17 cellular contexts compared by ENCODE assay signal in the genomic region with DNA sequence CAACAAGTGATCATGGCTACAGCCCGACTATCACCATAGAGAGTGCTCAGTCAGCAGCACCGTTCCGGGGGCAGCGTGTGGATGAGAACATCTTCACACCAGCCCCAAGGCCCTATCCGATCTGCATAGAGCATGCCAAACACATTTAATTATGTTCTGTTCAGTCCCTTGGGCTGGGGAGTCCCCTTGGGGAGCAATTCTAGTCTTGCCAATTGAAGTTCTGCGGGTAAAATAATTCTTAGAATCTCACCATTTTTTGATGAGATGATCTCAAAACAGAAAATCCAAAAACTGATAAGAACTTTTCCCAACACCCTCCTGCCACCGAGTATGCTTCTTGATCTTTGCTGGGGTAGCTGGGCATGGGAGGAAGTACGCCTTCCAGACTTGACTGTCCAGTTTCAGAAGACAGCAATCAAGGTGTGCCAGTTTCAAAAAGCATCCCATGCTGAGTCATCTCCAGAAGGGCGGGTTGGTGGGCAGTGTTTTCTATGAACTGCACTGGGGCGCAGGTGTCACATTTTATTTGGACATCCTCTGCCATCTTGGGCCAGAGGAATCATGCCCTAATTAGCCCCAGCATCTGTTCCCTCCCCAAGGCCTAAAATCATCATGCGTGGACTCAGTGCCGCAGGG. TPM values are rescaled to one million over a fixed set of nuclear protein-coding genes. Genes with fewer than 3 reads are reported as not detected.
DNase-seq lines count a peak whose midpoint lies in the region; ATAC-seq, FAIRE-seq and TF ChIP-seq lines count a peak whose summit lies in the region.
"Had no signal": no experiment of that assay in that cellular context is flagged by ENCODE, and none has a peak within 500 bp of the region (broad histone marks: within the 10 kb centered on the region; RNA-seq: fewer than 3 reads in every experiment).

No MANE protein-coding gene starts in this region.

- H3K36me3 Mint-ChIP-seq in activated CD4-positive, alpha-beta T cell treated with anti-CD3 and anti-CD28 coated beads, Interleukin-2, amount 10 ng/mL, durations not matched to agents 24 days and 14 days (ENCODE audit: low read depth) = no peaks in the 10 kb centered on the region
- H3K36me3 Mint-ChIP-seq in activated T-helper 17 cell treated with anti-CD3 and anti-CD28 coated beads, Interleukin-2, amount 50 U/mL, for 72 hours (ENCODE audit: low read depth) = no peaks in the 10 kb centered on the region
- no peaks in the 10 kb centered on the region for H3K36me3 Mint-ChIP-seq in osteocyte (ENCODE audit: unreplicated experiment)
- H3K36me3 Mint-ChIP-seq in H9 (ENCODE audit: insufficient read depth in 1 of 3, low read depth in 3 of 3) = no peaks in the 10 kb centered on the region; a peak in 2 of 7 replicates
- H3K36me3 Mint-ChIP-seq: activated naive CD4-positive, alpha-beta T cell treated with anti-CD3 and anti-CD28 coated beads, Interleukin-2, amount 10 ng/mL, durations not matched to agents 7 days and 5 days; brain had no signal

- no peak overlapping the region for H4K91ac ChIP-seq in H9 (ENCODE audit: insufficient read length, low read depth, low read length)

- H2AFZ ChIP-seq in H9 (ENCODE audit: low read length) = no peak overlapping the region

- no peaks in the 10 kb centered on the region for H3K23me2 ChIP-seq in H9 (ENCODE audit: insufficient read length, low read depth, low read length, poor library complexity, severe bottlenecking)

- no peak overlapping the region for H3T11ph ChIP-seq in H9 (ENCODE audit: low read length)

- peaks cover 3% of the 10 kb centered on the region for H3K27me3 Mint-ChIP-seq in activated CD4-positive, alpha-beta T cell treated with anti-CD3 and anti-CD28 coated beads, Interleukin-2, amount 10 ng/mL, durations not matched to agents 24 days and 14 days
- H3K27me3 Mint-ChIP-seq in activated T-helper 17 cell treated with anti-CD3 and anti-CD28 coated beads, Interleukin-2, amount 50 U/mL, for 72 hours = peaks cover 15% of the 10 kb centered on the region
- H3K27me3 Mint-ChIP-seq in osteocyte (ENCODE audit: unreplicated experiment) (no peaks in the 10 kb centered on the region), H9 (ENCODE audit: low read depth) (peaks cover 5% of the 10 kb centered on the region)

- no peak overlapping the region for H3K14ac ChIP-seq in H9 (ENCODE audit: insufficient read depth, low read length)

- H2BK5ac ChIP-seq in H9 (ENCODE audit: insufficient read length, low read length) = no peak overlapping the region

- H3K27ac ChIP-seq in H9 (ENCODE audit: insufficient read length, low read depth, low read length) = no peak overlapping the region
- H3K27ac ChIP-seq: left lung had no signal

- H4K8ac ChIP-seq in H9 (replicated peaks; ENCODE audit: insufficient read length, low read depth, low read length) = no peak overlapping the region

- no peak for TF ChIP-seq CTCF in osteocyte (IDR thresholded peaks at IDR 0.05)
- TF ChIP-seq CTCF in H9 (conservative IDR thresholded peaks at IDR 0.05) = no peak

- H3K18ac ChIP-seq in H9 (ENCODE audit: insufficient read length, low read depth, low read length) = no peak overlapping the region

- no peak overlapping the region for H3K4me2 ChIP-seq in H9 (ENCODE audit: insufficient read depth, insufficient read length, low read length)

- no peaks in the 10 kb centered on the region for H3K9me3 ChIP-seq in H9 (ENCODE audit: control insufficient read depth, low read depth, low read length)
- H3K9me3 ChIP-seq: left lung had no signal

- peaks cover 5% of the 10 kb centered on the region for H3K9me3 Mint-ChIP-seq in activated CD4-positive, alpha-beta T cell treated with anti-CD3 and anti-CD28 coated beads, Interleukin-2, amount 10 ng/mL, durations not matched to agents 24 days and 14 days
- peaks cover 4% of the 10 kb centered on the region for H3K9me3 Mint-ChIP-seq in activated T-helper 17 cell treated with anti-CD3 and anti-CD28 coated beads, Interleukin-2, amount 50 U/mL, for 72 hours
- no peaks in the 10 kb centered on the region for H3K9me3 Mint-ChIP-seq in osteocyte (ENCODE audit: unreplicated experiment)
- peaks cover 0 to 3% of the 10 kb centered on the region in 2 experiments; a peak in 2 of 5 replicates for H3K9me3 Mint-ChIP-seq in H9
- H3K9me3 Mint-ChIP-seq: activated naive CD4-positive, alpha-beta T cell treated with anti-CD3 and anti-CD28 coated beads, Interleukin-2, amount 10 ng/mL, durations not matched to agents 7 days and 5 days; CD4-positive, alpha-beta T cell had no signal

- H3K4me1 ChIP-seq in H9 (ENCODE audit: insufficient read depth, low read length) = no peaks in the 10 kb centered on the region; the same call in 1 of the 2 replicates
- H3K4me1 ChIP-seq: left lung had no signal

- H3K4me1 Mint-ChIP-seq in activated CD4-positive, alpha-beta T cell treated with anti-CD3 and anti-CD28 coated beads, Interleukin-2, amount 10 ng/mL, durations not matched to agents 24 days and 14 days = peaks cover 10% of the 10 kb centered on the region
- H3K4me1 Mint-ChIP-seq in activated T-helper 17 cell treated with anti-CD3 and anti-CD28 coated beads, Interleukin-2, amount 50 U/mL, for 72 hours = peaks cover 11% of the 10 kb centered on the region
- H3K4me1 Mint-ChIP-seq in osteocyte (ENCODE audit: unreplicated experiment) (no peaks in the 10 kb centered on the region), H9 (peaks cover 16 to 17% of the 10 kb centered on the region in 2 experiments)
- H3K4me1 Mint-ChIP-seq: activated naive CD4-positive, alpha-beta T cell treated with anti-CD3 and anti-CD28 coated beads, Interleukin-2, amount 10 ng/mL, durations not matched to agents 7 days and 5 days had no signal

- H3K9ac ChIP-seq in H9 (ENCODE audit: extremely low read depth, insufficient read length, low read length) = no peak overlapping the region

- H2BK15ac ChIP-seq in H9 (ENCODE audit: low read depth, low read length) = no peak overlapping the region

- H3K4me3 Mint-ChIP-seq in activated CD4-positive, alpha-beta T cell treated with anti-CD3 and anti-CD28 coated beads, Interleukin-2, amount 10 ng/mL, durations not matched to agents 24 days and 14 days = no peak overlapping the region
- H3K4me3 Mint-ChIP-seq in activated T-helper 17 cell treated with anti-CD3 and anti-CD28 coated beads, Interleukin-2, amount 50 U/mL, for 72 hours = peak overlapping the region; percentile 57
- H3K4me3 Mint-ChIP-seq in osteocyte (ENCODE audit: unreplicated experiment) (no peak overlapping the region), H9 (no peak overlapping the region)
- H3K4me3 Mint-ChIP-seq: activated naive CD4-positive, alpha-beta T cell treated with anti-CD3 and anti-CD28 coated beads, Interleukin-2, amount 10 ng/mL, durations not matched to agents 7 days and 5 days; brain; CD4-positive, alpha-beta T cell had no signal

- H4K5ac ChIP-seq in H9 (ENCODE audit: insufficient read length, low read depth, low read length) = no peak overlapping the region

- peak; percentile 79 for FAIRE-seq in GM19239 (lab: Jason Lieb, UNC)
- FAIRE-seq: H1 had no signal

- intact Hi-C loops in activated CD4-positive, alpha-beta T cell treated with anti-CD3 and anti-CD28 coated beads, Interleukin-2, amount 10 ng/mL, durations not matched to agents 24 days and 14 days (cut with micrococcal nuclease) = no loop called here

- H4K20me1 ChIP-seq in H9 (ENCODE audit: control insufficient read depth, insufficient read depth, insufficient read length) = no peaks in the 10 kb centered on the region

- H3K4ac ChIP-seq in H9 (ENCODE audit: low read depth, low read length) = no peak overlapping the region

- H3K56ac ChIP-seq in H9 (ENCODE audit: insufficient read length, low read depth, low read length) = no peak overlapping the region

- no peaks in the 10 kb centered on the region for H3K27me3 ChIP-seq in H9 (ENCODE audit: insufficient read depth, low read length)
- H3K27me3 ChIP-seq: left lung had no signal

- H2BK20ac ChIP-seq in H9 (ENCODE audit: low read depth, low read length, poor library complexity, severe bottlenecking) = no peak overlapping the region

- ATAC-seq in activated T-helper 17 cell treated with anti-CD3 and anti-CD28 coated beads, Interleukin-2, amount 50 U/mL, for 72 hours (replicated peaks) = peak; percentile 90
- ATAC-seq: left lung, SK-N-SH treated with all-trans-retinoic acid at 6 μM for 48 hours had no signal

- no peak overlapping the region for H2BK120ac ChIP-seq in H9 (ENCODE audit: low read depth, low read length, poor library complexity, severe bottlenecking)

- H3K27ac Mint-ChIP-seq in activated CD4-positive, alpha-beta T cell treated with anti-CD3 and anti-CD28 coated beads, Interleukin-2, amount 10 ng/mL, durations not matched to agents 24 days and 14 days = peak overlapping the region; percentile 62
- H3K27ac Mint-ChIP-seq in activated T-helper 17 cell treated with anti-CD3 and anti-CD28 coated beads, Interleukin-2, amount 50 U/mL, for 72 hours = peak overlapping the region; percentile 75
- H3K27ac Mint-ChIP-seq in osteocyte (ENCODE audit: unreplicated experiment) (no peak overlapping the region), H9 (no peak overlapping the region; a peak in 2 of 7 replicates)
- H3K27ac Mint-ChIP-seq: activated naive CD4-positive, alpha-beta T cell treated with anti-CD3 and anti-CD28 coated beads, Interleukin-2, amount 10 ng/mL, durations not matched to agents 7 days and 5 days; brain; CD4-positive, alpha-beta T cell had no signal

- H3K79me2 ChIP-seq in H9 (ENCODE audit: insufficient read depth, low read length) = no peaks in the 10 kb centered on the region

- no peak overlapping the region for H3K23ac ChIP-seq in H9 (ENCODE audit: insufficient read length, low read depth, low read length)

- no peaks in the 10 kb centered on the region for H3K79me1 ChIP-seq in H9 (ENCODE audit: insufficient read depth, low read depth, low read length, poor library complexity, severe bottlenecking)

- no peak overlapping the region for H2BK12ac ChIP-seq in H9 (ENCODE audit: insufficient read length, low read depth, low read length)

- no peak overlapping the region for H2AK5ac ChIP-seq in H9 (ENCODE audit: insufficient read length, low read length)

- DNase-seq in activated CD4-positive, alpha-beta T cell treated with anti-CD3 and anti-CD28 coated beads, Interleukin-2, amount 10 ng/mL, durations not matched to agents 24 days and 14 days = no peak
- DNase-seq in activated CD4-positive, alpha-beta T cell treated with anti-CD3 and anti-CD28 coated beads for 4 hours = no peak
- DNase-seq in GM19239 (ENCODE audit: insufficient read length, low spot score) (no peak), osteocyte (ENCODE audit: extremely low spot score, unreplicated experiment) (peak; percentile 67), H9 (no peak), NCI-H1930 (lab: John Stamatoyannopoulos, UW) (no peak), epidermal melanocyte (ENCODE audit: insufficient read length, low spot score) (no peak)
- DNase-seq: activated naive CD4-positive, alpha-beta T cell treated with anti-CD3 and anti-CD28 coated beads, Interleukin-2, amount 10 ng/mL, durations not matched to agents 7 days and 5 days; CD4-positive, alpha-beta T cell; EL; left lung; posterior cingulate gyrus; substantia nigra had no signal

- no CpG with 5 or more reads among the region's 12 CpGs for WGBS in H9 (ENCODE audit: extremely low coverage, insufficient read length, low lambda C conversion rate)

RNA-seq across cellular contexts. Expression of a gene that starts 20.8 kb away (rescaled TPM):
- 2.1 and 2.7 TPM in 2 replicates for total RNA-seq in activated CD4-positive, alpha-beta T cell treated with anti-CD3 and anti-CD28 coated beads, Interleukin-2, amount 10 ng/mL, durations not matched to agents 24 days and 14 days
- total RNA-seq in activated T-helper 17 cell treated with anti-CD3 and anti-CD28 coated beads, Interleukin-2, amount 50 U/mL, for 72 hours = 10 to 100 TPM in 1 of 2 donors, 1 to 10 TPM in 1; 6.3 to 30.7 TPM
- total RNA-seq in osteocyte (37.3 and 45.1 TPM in 2 replicates), H9 (2021) (192 and 193 TPM in 2 replicates)

RNA-seq across cellular contexts. Expression of a gene that starts 56.1 kb away (rescaled TPM):
- 14.8 and 15.1 TPM in 2 replicates for total RNA-seq in activated CD4-positive, alpha-beta T cell treated with anti-CD3 and anti-CD28 coated beads, Interleukin-2, amount 10 ng/mL, durations not matched to agents 24 days and 14 days
- 10 to 100 TPM in 1 of 2 donors, 1 to 10 TPM in 1; 5.7 to 25.8 TPM for total RNA-seq in activated T-helper 17 cell treated with anti-CD3 and anti-CD28 coated beads, Interleukin-2, amount 50 U/mL, for 72 hours
- 43.2 and 45.9 TPM in 2 replicates for total RNA-seq in osteocyte
- 15.1 and 16.1 TPM in 2 replicates for total RNA-seq in H9 (2021)

Comparison
In these comparisons a context has a peak if more than half of its experiments do, and no peak if none do; other contexts are left out.
1. H3K27ac Mint-ChIP-seq: peak in activated CD4-positive, alpha-beta T cell treated with anti-CD3 and anti-CD28 coated beads, Interleukin-2, amount 10 ng/mL, durations not matched to agents 24 days and 14 days (single experiment) and activated T-helper 17 cell treated with anti-CD3 and anti-CD28 coated beads, Interleukin-2, amount 50 U/mL, for 72 hours (single experiment); none in osteocyte (single experiment) and H9 (0 of 3).